8 cellular contexts compared by ENCODE assay signal in the genomic region with DNA sequence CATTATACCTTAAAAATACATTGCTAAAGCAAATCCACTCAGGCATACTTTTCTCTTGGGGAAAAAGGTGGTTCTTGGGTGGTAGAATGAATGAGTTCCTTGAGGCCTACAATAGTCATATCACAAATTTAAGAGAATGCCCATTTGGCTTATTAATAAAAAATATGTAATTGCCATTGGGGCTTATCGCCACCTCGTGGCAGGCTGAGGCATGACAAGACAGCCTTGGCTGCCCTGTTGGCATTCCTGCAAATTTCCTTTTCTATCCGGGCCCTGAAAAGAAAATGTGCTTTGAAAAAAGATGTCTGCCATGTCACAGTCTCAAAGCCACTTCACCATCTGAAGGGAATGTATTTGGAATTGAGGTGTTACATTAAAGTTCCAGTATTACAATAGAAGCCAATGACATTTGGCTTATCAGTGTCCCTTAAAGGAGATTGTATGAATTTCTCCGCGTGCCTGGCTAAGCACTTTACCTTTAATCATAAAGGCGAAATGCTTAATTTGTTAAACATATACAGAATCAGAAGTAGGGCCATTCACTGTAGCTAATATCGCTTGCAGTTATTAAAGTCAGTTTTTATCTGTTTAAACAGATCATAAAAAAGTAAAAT.
DNase-seq lines count a peak whose midpoint lies in the region; ATAC-seq and TF ChIP-seq lines count a peak whose summit lies in the region.

No MANE protein-coding gene starts in this region.

- H3K36me3 Mint-ChIP-seq in stimulated activated naive B cell treated with anti-CD40 and anti-IgM and Interleukin-4, amounts not matched to agents 10 μg/mL and 1 μg/mL and 100 μg/mL, for 72 hours: no peaks in the 10 kb centered on the region

- in situ Hi-C loops in SK-MEL-5 (cut with HindIII; ENCODE audit: low pct_unique_long_range_greater_than_20kb, low sequenced_read_pairs): no loop called here

- CTCF ChIA-PET in AG04450 (lab: Charles Lee): interaction anchor here (0.6 to 2.4 kb wide), 10 partner anchors 8 to 251 kb away, joined by 3 to 10 read pairs (median 4); no protein-coding TSS in a partner anchor

- peaks cover 3 to 8% of the 10 kb centered on the region in 2 donors for H3K9me3 Mint-ChIP-seq in stimulated activated naive B cell treated with anti-CD40 and anti-IgM and Interleukin-4, amounts not matched to agents 10 μg/mL and 1 μg/mL and 100 μg/mL, for 72 hours

- no peak for TF ChIP-seq POLR2A in breast epithelium (IDR thresholded peaks at IDR 0.05)

- DNase-seq in AG04450 (ENCODE audit: low read depth, low spot score): no peak
- peak; percentile 68 for DNase-seq in SK-MEL-5 (ENCODE audit: low read depth, low spot score)
- no peak for DNase-seq in breast epithelium (ENCODE audit: low spot score in 2 of 2)
- peak; percentile 37 for DNase-seq in left kidney (ENCODE audit: low read depth, low spot score)
- peak in 4 of 6 experiments; percentile 2 to 22 (median 4) for DNase-seq in stimulated activated naive CD4-positive, alpha-beta T cell (lab: John Stamatoyannopoulos, UW)
- DNase-seq in stimulated activated naive B cell treated with anti-CD40 and anti-IgM and Interleukin-4, amounts not matched to agents 10 μg/mL and 1 μg/mL and 100 μg/mL, for 72 hours: no peak

- POLR2A ChIA-PET in AG04450 (lab: Yijun Ruan, JAX): no interaction called here

- intact Hi-C loops in breast epithelium (cut with DNase I; ENCODE audit: low total_unique reads): loop anchor here (5.0 kb wide), 1 partner anchor 1137 kb away; no protein-coding TSS in a partner anchor

- no peaks in the 10 kb centered on the region for H3K4me1 Mint-ChIP-seq in stimulated activated naive B cell treated with anti-CD40 and anti-IgM and Interleukin-4, amounts not matched to agents 10 μg/mL and 1 μg/mL and 100 μg/mL, for 72 hours

- H3K4me3 Mint-ChIP-seq in stimulated activated naive B cell treated with anti-CD40 and anti-IgM and Interleukin-4, amounts not matched to agents 10 μg/mL and 1 μg/mL and 100 μg/mL, for 72 hours: no peak overlapping the region

- no peak overlapping the region for H3K4me3 ChIP-seq in AG04450 (ENCODE audit: low read depth, low read length)
- no peak overlapping the region for H3K4me3 ChIP-seq in breast epithelium

- no peaks in the 10 kb centered on the region for H3K9me3 ChIP-seq in AG04450 (ENCODE audit: control insufficient read depth, insufficient read depth, low read length)
- H3K9me3 ChIP-seq in breast epithelium: no peaks in the 10 kb centered on the region

- H3K4me1 ChIP-seq in breast epithelium: no peaks in the 10 kb centered on the region

- no peaks in the 10 kb centered on the region for H3K27me3 ChIP-seq in AG04450 (ENCODE audit: control insufficient read depth, insufficient read depth, low read length)
- H3K27me3 ChIP-seq in breast epithelium: no peaks in the 10 kb centered on the region

- peak; percentile 95 for TF ChIP-seq CTCF in AG04450 (IDR thresholded peaks at IDR 0.05; ENCODE audit: low read depth, low read length)
- peak; percentile 93 for TF ChIP-seq CTCF in GM12873 (IDR thresholded peaks at IDR 0.05; ENCODE audit: insufficient read depth, low read depth, low read length, missing control alignments)
- peak; percentile 49 to 52 (median 51) for TF ChIP-seq CTCF in breast epithelium (IDR thresholded peaks at IDR 0.05)

- H3K36me3 ChIP-seq in breast epithelium: no peaks in the 10 kb centered on the region

- no peak for ATAC-seq in HG03095 (IDR thresholded peaks at IDR 0.05; ENCODE audit: unreplicated experiment)
- ATAC-seq in stimulated activated naive B cell treated with anti-CD40 and anti-IgM and Interleukin-4, amounts not matched to agents 10 μg/mL and 1 μg/mL and 100 μg/mL, for 72 hours (replicated peaks): no peak

- no peak overlapping the region for H3K27ac ChIP-seq in AG04450 (ENCODE audit: low read depth, low read length)
- no peak overlapping the region for H3K27ac ChIP-seq in breast epithelium

- H3K27ac Mint-ChIP-seq in stimulated activated naive B cell treated with anti-CD40 and anti-IgM and Interleukin-4, amounts not matched to agents 10 μg/mL and 1 μg/mL and 100 μg/mL, for 72 hours: no peak overlapping the region

- peaks cover 17 to 19% of the 10 kb centered on the region in 2 donors for H3K27me3 Mint-ChIP-seq in stimulated activated naive B cell treated with anti-CD40 and anti-IgM and Interleukin-4, amounts not matched to agents 10 μg/mL and 1 μg/mL and 100 μg/mL, for 72 hours

Comparison
In these comparisons a context has a peak if more than half of its experiments do, and no peak if none do; other contexts are left out.
1. DNase-seq: peak in SK-MEL-5 (single experiment), left kidney (single experiment) and stimulated activated naive CD4-positive, alpha-beta T cell (4 of 6); none in AG04450 (single experiment), breast epithelium (0 of 2) and stimulated activated naive B cell treated with anti-CD40 and anti-IgM and Interleukin-4, amounts not matched to agents 10 μg/mL and 1 μg/mL and 100 μg/mL, for 72 hours (single experiment).
2. Peak in every context shown above with its lines, with median percentiles within 50 percentile points of each other: CTCF ChIP-seq.